Comparison of ENCODE assay signal across 17 cellular contexts in genomic region chr9:27447036-27447700, GRCh38.
DNase-seq lines count a peak whose midpoint lies in the region; ATAC-seq and TF ChIP-seq lines count a peak whose summit lies in the region.
"Had no signal": no experiment of that assay in that cellular context is flagged by ENCODE, and none has a peak within 500 bp of the region (broad histone marks: within the 10 kb centered on the region; RNA-seq: fewer than 3 reads in every experiment).

No MANE protein-coding gene starts in this region.

- no peak overlapping the region for H3K27ac ChIP-seq in foreskin keratinocyte
- H3K27ac ChIP-seq: ascending aorta, coronary artery, PC-9 had no signal

- WGBS in lower leg skin, 2 donors, result 69 to 73% methylated on average over 5 of the region's 5 CpGs

- ATAC-seq in foreskin keratinocyte (peak; percentile 70), GM18511 (IDR thresholded peaks at IDR 0.05; ENCODE audit: unreplicated experiment) (no peak), HG03159 (IDR thresholded peaks at IDR 0.05; ENCODE audit: unreplicated experiment) (no peak)
- ATAC-seq: stimulated activated effector memory CD8-positive, alpha-beta T cell treated with anti-CD3 and anti-CD28 coated beads, Interleukin-12 subunit alpha, Interleukin-12 subunit beta, amount 100 ng/mL, for 72 hours had no signal

- peak; percentile 33 for TF ChIP-seq CTCF in foreskin keratinocyte (conservative IDR thresholded peaks at IDR 0.05)
- no peak for TF ChIP-seq CTCF in lower leg skin (IDR thresholded peaks at IDR 0.05)

- no peaks in the 10 kb centered on the region for H3K27me3 ChIP-seq in foreskin keratinocyte
- H3K27me3 ChIP-seq: ascending aorta had no signal

- DNase-seq in Ammon's horn (ENCODE audit: low spot score) (peak; percentile 39), HUDEP-2 (lab: John Stamatoyannopoulos, UW; ENCODE audit: unreplicated experiment in 76 of 76) (peak in 40 of 76 experiments; percentile 6 to 70 (median 26)), NCI-H748 (lab: John Stamatoyannopoulos, UW; ENCODE audit: unreplicated experiment) (peak; percentile 94), foreskin keratinocyte (no peak), T-helper 9 cell (no peak), lower leg skin (ENCODE audit: low spot score in 2 of 2) (no peak)
- DNase-seq: activated naive CD4-positive, alpha-beta T cell; activated T-cell treated with anti-CD3 and anti-CD28 coated beads for 4 hours; Caco-2; foreskin melanocyte; PC-9; stimulated activated CD4-positive, alpha-beta T cell treated with anti-CD3 and anti-CD28 coated beads, Interleukin-12 subunit alpha, Interleukin-12 subunit beta, amount 100 ng/mL, for 4 hours had no signal

- no peak for TF ChIP-seq POLR2A in lower leg skin (IDR thresholded peaks at IDR 0.05)

- peaks cover 18% of the 10 kb centered on the region for H3K4me1 ChIP-seq in foreskin keratinocyte

- intact Hi-C loops in lower leg skin (cut with DNase I; ENCODE audit: low total_unique reads), result no loop called here

- no peak overlapping the region for H3K4me3 ChIP-seq in lower leg skin (ENCODE audit: low read depth, poor library complexity, severe bottlenecking)
- H3K4me3 ChIP-seq: ascending aorta, coronary artery, PC-9 had no signal

Comparison
In these comparisons a context has a peak if more than half of its experiments do, and no peak if none do; other contexts are left out.
1. DNase-seq: peak in Ammon's horn (single experiment), HUDEP-2 (40 of 76) and NCI-H748 (single experiment); none in foreskin keratinocyte (0 of 2), T-helper 9 cell (single experiment) and lower leg skin (0 of 2).